In the genomic region with DNA sequence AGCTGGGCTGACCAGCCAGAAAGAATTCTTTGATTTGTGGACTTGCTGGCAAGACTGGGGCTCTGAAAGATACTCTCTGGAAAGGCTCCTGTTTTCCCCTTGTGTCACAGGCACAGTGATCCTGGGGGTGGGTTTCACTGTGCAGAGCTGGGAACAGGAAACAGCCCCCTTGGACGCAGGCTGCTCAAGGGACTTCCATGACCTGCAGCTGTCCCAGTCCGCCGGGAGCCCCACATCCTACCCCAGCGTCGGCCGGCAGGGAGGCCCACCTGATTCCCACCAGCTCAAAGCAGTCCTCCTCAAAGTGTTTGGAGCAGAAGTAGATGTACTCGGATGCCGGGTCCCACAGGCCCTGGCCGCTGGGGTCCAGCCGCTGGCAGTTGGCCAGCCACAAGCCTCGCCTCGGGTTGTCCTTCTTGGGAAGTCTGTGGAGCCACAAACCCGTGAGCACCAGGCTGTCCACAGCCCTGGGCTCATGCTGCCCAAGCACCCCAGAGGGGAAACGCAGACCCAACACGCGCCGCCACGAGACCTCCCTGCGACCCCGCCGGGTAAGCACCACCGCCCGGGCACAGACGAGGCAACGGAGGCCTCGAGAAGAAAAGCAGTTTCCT, we compare ENCODE assay signal across 9 cellular contexts. TPM values are rescaled to one million over a fixed set of nuclear protein-coding genes. Genes with fewer than 3 reads are reported as not detected.
A peak's percentile ranks its signal among the peaks of the same experiment; 100 is the strongest.
DNase-seq lines count a peak whose midpoint lies in the region; ATAC-seq and TF ChIP-seq lines count a peak whose summit lies in the region.
"Had no signal": no experiment of that assay in that cellular context is flagged by ENCODE, and none has a peak within 500 bp of the region (broad histone marks: within the 10 kb centered on the region; RNA-seq: fewer than 3 reads in every experiment).

No MANE protein-coding gene starts in this region.

- H3K4me3 ChIP-seq in iPS-18c (ENCODE audit: insufficient read depth, low read depth, low read length), result peak overlapping the region; percentile 98

- peak overlapping the region; percentile 97 for H3K27ac Mint-ChIP-seq in CD4-positive, alpha-beta T cell
- H3K27ac Mint-ChIP-seq in HFFc6, result peak overlapping the region; percentile 94
- H3K27ac Mint-ChIP-seq in activated naive CD4-positive, alpha-beta T cell treated with anti-CD3 and anti-CD28 coated beads, Interleukin-2, amount 50 U/mL, for 72 hours, result peak overlapping the region; percentile 99 to 100

- H3K4me3 Mint-ChIP-seq in CD4-positive, alpha-beta T cell, result peak overlapping the region; percentile 93
- peak overlapping the region; percentile 93 for H3K4me3 Mint-ChIP-seq in HFFc6

- ATAC-seq in CD4-positive, alpha-beta T cell (ENCODE audit: poor library complexity), result no peak
- no peak for ATAC-seq in activated naive CD4-positive, alpha-beta T cell treated with anti-CD3 and anti-CD28 coated beads, Interleukin-2, amount 50 U/mL, for 72 hours
- no peak for ATAC-seq in GM18858 (IDR thresholded peaks at IDR 0.05; ENCODE audit: unreplicated experiment)

- TF ChIP-seq CTCF in CD4-positive, alpha-beta T cell (IDR thresholded peaks at IDR 0.05), result no peak
- no peak for TF ChIP-seq CTCF in HFFc6 (IDR thresholded peaks at IDR 0.05)

- peaks cover 46% of the 10 kb centered on the region for H3K4me1 Mint-ChIP-seq in CD4-positive, alpha-beta T cell (ENCODE audit: low read depth)
- H3K4me1 Mint-ChIP-seq in HFFc6 (ENCODE audit: low read depth), result peaks cover 24% of the 10 kb centered on the region

- no peaks in the 10 kb centered on the region for H3K27me3 ChIP-seq in CD4-positive, alpha-beta T cell (ENCODE audit: control insufficient read depth, insufficient read depth, low read length)

- H3K36me3 Mint-ChIP-seq in CD4-positive, alpha-beta T cell (ENCODE audit: low read depth), result peaks cover 31% of the 10 kb centered on the region
- peaks cover 4% of the 10 kb centered on the region; the same call in 1 of the 2 replicates for H3K36me3 Mint-ChIP-seq in HFFc6 (ENCODE audit: low read depth)
- H3K36me3 Mint-ChIP-seq in activated naive CD4-positive, alpha-beta T cell treated with anti-CD3 and anti-CD28 coated beads, Interleukin-2, amount 50 U/mL, for 72 hours, result peaks cover 5 to 24% of the 10 kb centered on the region in 2 donors

- intact Hi-C loops in CD4-positive, alpha-beta T cell (cut with DNase I, micrococcal nuclease), result loop anchor here in 1 of 2 experiments (1.0 to 5.0 kb wide), 5 partner anchors 84 to 884 kb away; partner anchors contain the start of genes CRKL, PI4KA, RANBP1 and SDF2L1

- CTCF ChIA-PET in CD4-positive, alpha-beta T cell (lab: Charles Lee), result interaction anchor here (1.5 kb wide), 1 partner anchor 20 kb away, joined by 3 read pairs; no protein-coding TSS in a partner anchor

- H3K27ac ChIP-seq in CD4-positive, alpha-beta T cell (ENCODE audit: low read depth, low read length), result peak overlapping the region; percentile 96
- H3K27ac ChIP-seq in substantia nigra (ENCODE audit: low read depth, low read length, poor library complexity, severe bottlenecking), result peak overlapping the region; percentile 91

- POLR2A ChIA-PET in CD4-positive, alpha-beta T cell (lab: Charles Lee), result interaction anchor here (1.6 to 3.6 kb wide), 5 partner anchors 11 to 628 kb away, joined by 4 to 25 read pairs (median 15); partner anchors contain the start of genes CRKL, LZTR1 and YDJC

- no peak for DNase-seq in CD4-positive, alpha-beta T cell
- DNase-seq in HFFc6, result peak; percentile 13
- DNase-seq in activated naive CD4-positive, alpha-beta T cell treated with anti-CD3 and anti-CD28 coated beads, Interleukin-2, amount 50 U/mL, for 72 hours (ENCODE audit: low spot score in 2 of 2), result no peak
- peak in 5 of 49 donors; percentile 41 to 82 (median 60) for DNase-seq in substantia nigra (lab: John Stamatoyannopoulos, UW)
- no peak for DNase-seq in stimulated activated CD4-positive, alpha-beta T cell treated with anti-CD3 and anti-CD28 coated beads, Interleukin-2, amount 100 ng/mL, for 48 hours
- DNase-seq in occipital lobe (lab: John Stamatoyannopoulos, UW), result no peak

- no peaks in the 10 kb centered on the region for H3K9me3 ChIP-seq in CD4-positive, alpha-beta T cell (ENCODE audit: control insufficient read depth, low read length)
- no peaks in the 10 kb centered on the region for H3K9me3 ChIP-seq in iPS-18c (ENCODE audit: control insufficient read depth, insufficient read depth, low read length)

- no peaks in the 10 kb centered on the region for H3K9me3 Mint-ChIP-seq in CD4-positive, alpha-beta T cell
- no peaks in the 10 kb centered on the region for H3K9me3 Mint-ChIP-seq in HFFc6
- H3K9me3 Mint-ChIP-seq in activated naive CD4-positive, alpha-beta T cell treated with anti-CD3 and anti-CD28 coated beads, Interleukin-2, amount 50 U/mL, for 72 hours, result no peaks in the 10 kb centered on the region

- no peaks in the 10 kb centered on the region for H3K27me3 Mint-ChIP-seq in CD4-positive, alpha-beta T cell
- peaks cover 15% of the 10 kb centered on the region for H3K27me3 Mint-ChIP-seq in HFFc6 (ENCODE audit: insufficient read depth)

RNA-seq across cellular contexts. Expression of gene THAP7, which starts 0.8 kb away (rescaled TPM):
- 10 to 100 TPM; 82.7 to 84.0 TPM for total RNA-seq in CD4-positive, alpha-beta T cell
- 10 to 100 TPM; 17.8 to 23.1 (median 21.1) TPM for total RNA-seq in HFFc6 (2021; fragmentation: NEBNext Ultra II Directional; extraction: Animal tissue kit (Norgen Biotek cat#: 25700))
- 10 to 100 TPM; 21.9 to 23.9 TPM for total RNA-seq in activated naive CD4-positive, alpha-beta T cell treated with anti-CD3 and anti-CD28 coated beads, Interleukin-2, amount 50 U/mL, for 72 hours
- total RNA-seq in occipital lobe, result 21.8 TPM

RNA-seq across cellular contexts. Expression of gene P2RX6, which starts 13.9 kb away (rescaled TPM):
- total RNA-seq in CD4-positive, alpha-beta T cell, result under 1 TPM; 0.14 to 0.69 TPM
- 1 to 10 TPM; 1.6 to 4.0 (median 1.9) TPM for total RNA-seq in HFFc6 (2021; fragmentation: NEBNext Ultra II Directional; extraction: Animal tissue kit (Norgen Biotek cat#: 25700))
- total RNA-seq in activated naive CD4-positive, alpha-beta T cell treated with anti-CD3 and anti-CD28 coated beads, Interleukin-2, amount 50 U/mL, for 72 hours, result under 1 TPM in 1 of 2 donors, not detected in 1; 0.34 TPM
- total RNA-seq in occipital lobe, result not detected

RNA-seq across cellular contexts. Expression of gene LZTR1, which starts 19.0 kb away (rescaled TPM):
- 10 to 100 TPM; 48.4 to 51.3 TPM for total RNA-seq in CD4-positive, alpha-beta T cell
- total RNA-seq in HFFc6 (2021; fragmentation: NEBNext Ultra II Directional; extraction: Animal tissue kit (Norgen Biotek cat#: 25700)), result 10 to 100 TPM; 50.6 to 64.0 (median 57.2) TPM
- total RNA-seq in activated naive CD4-positive, alpha-beta T cell treated with anti-CD3 and anti-CD28 coated beads, Interleukin-2, amount 50 U/mL, for 72 hours, result 10 to 100 TPM; 30.7 to 41.8 TPM
- total RNA-seq in occipital lobe, result 49.3 TPM

RNA-seq across cellular contexts. Expression of gene SLC7A4, which starts 31.3 kb away (rescaled TPM):
- total RNA-seq in CD4-positive, alpha-beta T cell, result not detected
- under 1 TPM in 1 of 6 experiments, not detected in 5; 0.07 TPM for total RNA-seq in HFFc6 (2021; fragmentation: NEBNext Ultra II Directional; extraction: Animal tissue kit (Norgen Biotek cat#: 25700))
- not detected for total RNA-seq in activated naive CD4-positive, alpha-beta T cell treated with anti-CD3 and anti-CD28 coated beads, Interleukin-2, amount 50 U/mL, for 72 hours
- total RNA-seq in occipital lobe, result 1.4 TPM
- total RNA-seq: pulmonary artery endothelial cell had no signal

RNA-seq across cellular contexts. Expression of gene AIFM3, which starts 34.0 kb away (rescaled TPM):
- total RNA-seq in CD4-positive, alpha-beta T cell, result under 1 TPM; 0.34 to 0.41 TPM
- under 1 TPM in 3 of 6 experiments, not detected in 3; 0.15 to 0.51 (median 0.31) TPM for total RNA-seq in HFFc6 (2021; fragmentation: NEBNext Ultra II Directional; extraction: Animal tissue kit (Norgen Biotek cat#: 25700))
- total RNA-seq in activated naive CD4-positive, alpha-beta T cell treated with anti-CD3 and anti-CD28 coated beads, Interleukin-2, amount 50 U/mL, for 72 hours, result under 1 TPM; 0.11 to 0.12 TPM
- total RNA-seq in occipital lobe, result 4.2 TPM
